In genomic region chr5:33984178-33984577, GRCh38 we compare ENCODE assay signal across 25 cellular contexts. TPM values are rescaled to one million over a fixed set of nuclear protein-coding genes. Genes with fewer than 3 reads are reported as not detected.
"Had no signal": no experiment of that assay in that cellular context is flagged by ENCODE, and none has a peak within 500 bp of the region (broad histone marks: within the 10 kb centered on the region; RNA-seq: fewer than 3 reads in every experiment).

No MANE protein-coding gene starts in this region.

- H3K9me3 ChIP-seq: left ventricle myocardium inferior, ovary, testis, tibial nerve had no signal

- ATAC-seq: foreskin keratinocyte; naive thymus-derived CD4-positive, alpha-beta T cell; sciatic nerve; stimulated activated naive B cell treated with anti-CD40 and anti-IgM and Interleukin-4, amounts not matched to agents 10 μg/mL and 1 μg/mL and 100 μg/mL, for 72 hours; stimulated activated naive CD8-positive, alpha-beta T cell treated with anti-CD3 and anti-CD28 coated beads, Interleukin-15, amount 100 ng/mL, for 72 hours had no signal

- H3K27ac ChIP-seq: coronary artery, foreskin keratinocyte, left ventricle myocardium inferior, ovary, testis, tibial nerve had no signal

- FAIRE-seq: endothelial cell of umbilical vein, keratinocyte had no signal

- H3K36me3 ChIP-seq: ovary had no signal

- DNase-seq: effector CD4-positive, alpha-beta T cell; endodermal cell; foreskin keratinocyte; immature natural killer cell; left ventricle myocardium inferior; naive thymus-derived CD4-positive, alpha-beta T cell; ovary; stimulated activated CD4-positive, alpha-beta T cell treated with anti-CD3 and anti-CD28 coated beads, Interleukin-2, amount 100 ng/mL, for 24 hours; stimulated activated CD4-positive, alpha-beta T cell treated with anti-CD3 and anti-CD28 coated beads, Interleukin-4, amount 100 ng/mL, for 4 hours; stimulated activated naive B cell treated with anti-CD40 and anti-IgM and Interleukin-4, amounts not matched to agents 10 μg/mL and 1 μg/mL and 100 μg/mL, for 72 hours; stimulated activated naive CD8-positive, alpha-beta T cell treated with anti-CD3 and anti-CD28 coated beads, Interleukin-15, amount 100 ng/mL, for 72 hours; testis had no signal

- H3K27me3 ChIP-seq: foreskin keratinocyte, ovary, testis, tibial nerve had no signal

- H3K4me1 ChIP-seq: foreskin keratinocyte, left ventricle myocardium inferior, testis had no signal

- H3K4me3 ChIP-seq: coronary artery, left ventricle myocardium inferior, lung, ovary, testis, tibial nerve had no signal

RNA-seq across cellular contexts. Expression of gene SLC45A2, which starts 0.3 kb away (rescaled TPM):
- total RNA-seq: endothelial cell of umbilical vein, foreskin keratinocyte, left ventricle myocardium inferior, posterior vena cava, sciatic nerve, subcutaneous adipose tissue, tibial nerve, ureter had no signal
- polyA plus RNA-seq: endothelial cell of umbilical vein; foreskin keratinocyte; immature natural killer cell; naive thymus-derived CD4-positive, alpha-beta T cell; ovary had no signal

RNA-seq across cellular contexts. Expression of gene RXFP3, which starts 48.0 kb away (rescaled TPM):
- total RNA-seq: chondrocyte; dermis microvascular lymphatic vessel endothelial cell; endothelial cell of umbilical vein; foreskin keratinocyte; left ventricle myocardium inferior; naive thymus-derived CD4-positive, alpha-beta T cell; posterior vena cava; sciatic nerve; skeletal muscle tissue; subcutaneous adipose tissue; testis; tibial nerve; ureter had no signal
- polyA plus RNA-seq: endothelial cell of umbilical vein; foreskin keratinocyte; immature natural killer cell; keratinocyte; lung; naive thymus-derived CD4-positive, alpha-beta T cell; neural cell; ovary had no signal
